Comparison of ENCODE assay signal across 8 cellular contexts in genomic region chr1:61043010-61043820, GRCh38. TPM values are rescaled to one million over a fixed set of nuclear protein-coding genes. Genes with fewer than 3 reads are reported as not detected.
DNase-seq lines count a peak whose midpoint lies in the region; ATAC-seq, FAIRE-seq and TF ChIP-seq lines count a peak whose summit lies in the region.

No MANE protein-coding gene starts in this region.

- peak; percentile 83 to 94 (median 90) for TF ChIP-seq CTCF in H1 (IDR thresholded peaks at IDR 0.05; ENCODE audit: control extremely low read depth in 1 of 3, insufficient read depth in 1 of 3, low read depth in 1 of 3, low read length in 3 of 3)

- peak overlapping the region; percentile 43; the same call in 1 of the 2 replicates for H2BK20ac ChIP-seq in H1 (ENCODE audit: low read length)

- peak; percentile 84 for ATAC-seq in HG02642 (IDR thresholded peaks at IDR 0.05; ENCODE audit: poor library complexity, unreplicated experiment)
- no peak for ATAC-seq in GM21723 (IDR thresholded peaks at IDR 0.05; ENCODE audit: unreplicated experiment)

- H2AK5ac ChIP-seq in H1 (ENCODE audit: low read depth, low read length) = no peak overlapping the region
- H2AK5ac ChIP-seq in mesendoderm (ENCODE audit: low read length) = no peak overlapping the region

- peak overlapping the region; percentile 90 for H3K18ac ChIP-seq in H1 (ENCODE audit: extremely low read depth, low read length)
- H3K18ac ChIP-seq in mesendoderm (ENCODE audit: low read length) = peak overlapping the region; percentile 33

- H2BK120ac ChIP-seq in H1 (replicated peaks; ENCODE audit: low read depth, low read length) = no peak overlapping the region
- H2BK120ac ChIP-seq in mesendoderm (ENCODE audit: low read depth, low read length) = no peak overlapping the region

- H3K9ac ChIP-seq in H1 (replicated peaks in 1 of 4; ENCODE audit: extremely low read depth in 1 of 4, low read depth in 3 of 4, low read length in 3 of 4) (peak overlapping the region; percentile 24 to 52 (median 50); a peak in 5 of 7 replicates), mesendoderm (ENCODE audit: low read length) (peak overlapping the region; percentile 53)

- CTCF ChIA-PET in H1 (lab: Charles Lee; ENCODE audit: partially characterized antibody) = interaction anchor here (0.6 to 5.1 kb wide), 41 partner anchors 8 to 1978 kb away, joined by 3 to 42 read pairs (median 4); no protein-coding TSS in a partner anchor

- TF ChIP-seq RAD21 in H1 (IDR thresholded peaks at IDR 0.05 in 1 of 2, conservative IDR thresholded peaks at IDR 0.05 in 1 of 2; ENCODE audit: low read depth in 2 of 2, low read length in 2 of 2) = peak; percentile 92 to 94

- peaks cover 0 to 24% (median 19%) of the 10 kb centered on the region in 4 experiments; a peak in 6 of 7 replicates for H3K27me3 ChIP-seq in H1 (replicated peaks in 1 of 4; ENCODE audit: control insufficient read depth in 3 of 4, extremely low read depth in 1 of 4, insufficient read depth in 3 of 4, low read length in 3 of 4)
- peaks cover 5% of the 10 kb centered on the region for H3K27me3 ChIP-seq in mesendoderm (ENCODE audit: insufficient read depth, low read length, poor library complexity)

- POLR2A ChIA-PET in H1 (lab: Charles Lee; ENCODE audit: partially characterized antibody) = interaction anchor here (0.7 to 1.9 kb wide), 7 partner anchors 12 to 714 kb away, joined by 3 to 14 read pairs (median 3); partner anchors contain the start of gene NFIA

- H2BK5ac ChIP-seq in H1 (ENCODE audit: low read depth, low read length) = peak overlapping the region; percentile 35; the same call in 1 of the 2 replicates
- no peak overlapping the region for H2BK5ac ChIP-seq in mesendoderm (ENCODE audit: low read length)

- peaks cover 0 to 5% (median 2%) of the 10 kb centered on the region in 4 experiments; a peak in 5 of 7 replicates for H3K4me1 ChIP-seq in H1 (replicated peaks in 1 of 4; ENCODE audit: control insufficient read depth in 3 of 4, insufficient read depth in 4 of 4, low read length in 3 of 4)
- H3K4me1 ChIP-seq in mesendoderm (ENCODE audit: control insufficient read depth, low read depth, low read length) = no peaks in the 10 kb centered on the region

- peaks cover 2% of the 10 kb centered on the region; the same call in 1 of the 2 replicates for H3K23me2 ChIP-seq in H1 (ENCODE audit: low read depth, low read length)

- no peaks in the 10 kb centered on the region for H3K79me2 ChIP-seq in H1 (ENCODE audit: control insufficient read depth in 1 of 2, insufficient read depth in 2 of 2, low read length in 2 of 2)
- H3K79me2 ChIP-seq in mesendoderm (ENCODE audit: control insufficient read depth, insufficient read depth, low read length) = no peaks in the 10 kb centered on the region

- DNase-seq in DMS79 (lab: John Stamatoyannopoulos, UW) = peak; percentile 45
- DNase-seq in NCI-H510A treated with DMSO at 0.1 percent for 48 hours (lab: John Stamatoyannopoulos, UW) = peak; percentile 92
- peak; percentile 46 for DNase-seq in activated CD8-positive, alpha-beta memory T cell treated with anti-CD3 and anti-CD28 coated beads, Interleukin-2, amount 50 U/mL, for 1 hour (ENCODE audit: extremely low read depth)
- peak in 1 of 2 experiments; percentile 99 for DNase-seq in H1 (ENCODE audit: low read depth in 1 of 2, low spot score in 2 of 2)
- DNase-seq in mesendoderm = peak; percentile 88
- peak; percentile 73 for DNase-seq in stimulated activated CD8-positive, alpha-beta memory T cell treated with anti-CD3 and anti-CD28 coated beads, Interleukin-12 subunit alpha, Interleukin-12 subunit beta, amount 100 ng/mL, for 1 hour (ENCODE audit: low read depth)

- H3K36me3 ChIP-seq in H1 (ENCODE audit: control insufficient read depth in 2 of 4, insufficient read depth in 4 of 4, low read length in 3 of 4) (no peaks in the 10 kb centered on the region), mesendoderm (ENCODE audit: control insufficient read depth, insufficient read depth, low read length) (no peaks in the 10 kb centered on the region)

- H4K8ac ChIP-seq in H1 (ENCODE audit: extremely low read depth, insufficient read depth, low read length) = peak overlapping the region; percentile 75
- H4K8ac ChIP-seq in mesendoderm (ENCODE audit: low read depth, low read length) = no peak overlapping the region

- no peaks in the 10 kb centered on the region for H4K20me1 ChIP-seq in H1 (replicated peaks in 1 of 2; ENCODE audit: control insufficient read depth in 1 of 2, insufficient read depth in 2 of 2, low read length in 2 of 2)

- no peak overlapping the region for H2BK15ac ChIP-seq in H1 (ENCODE audit: low read length)
- no peak overlapping the region for H2BK15ac ChIP-seq in mesendoderm (replicated peaks; ENCODE audit: low read depth)

- H3K56ac ChIP-seq in H1 (replicated peaks; ENCODE audit: insufficient read length, low read depth, low read length) = no peak overlapping the region
- peak overlapping the region; percentile 85 for H3K56ac ChIP-seq in mesendoderm (ENCODE audit: low read length)

- peak overlapping the region; percentile 91 for H2AFZ ChIP-seq in H1 (ENCODE audit: low read length)

- peak overlapping the region; percentile 33 to 66 (median 40) for H3K4me3 ChIP-seq in H1 (ENCODE audit: extremely low read depth in 1 of 4, insufficient read depth in 2 of 4, low read depth in 3 of 4, low read length in 4 of 4)
- no peak overlapping the region for H3K4me3 ChIP-seq in mesendoderm (ENCODE audit: low read length)

- FAIRE-seq in H1 (lab: Jason Lieb, UNC) = no peak

- H3K4me2 ChIP-seq in H1 (ENCODE audit: insufficient read depth in 1 of 2, low read depth in 2 of 2, low read length in 2 of 2) (peak overlapping the region; percentile 45 to 77), mesendoderm (ENCODE audit: low read length) (peak overlapping the region; percentile 51)

- H3K23ac ChIP-seq in H1 (ENCODE audit: insufficient read length) = no peak overlapping the region
- no peak overlapping the region for H3K23ac ChIP-seq in mesendoderm (ENCODE audit: low read length)

- no peak overlapping the region for H3K27ac ChIP-seq in H1 (ENCODE audit: low read depth, low read length)
- H3K27ac ChIP-seq in mesendoderm (ENCODE audit: low read depth, low read length) = no peak overlapping the region

- H2BK12ac ChIP-seq in H1 (ENCODE audit: low read depth, low read length) = peak overlapping the region; percentile 76

- H4K5ac ChIP-seq in H1 (ENCODE audit: insufficient read length, low read depth, low read length) (no peak overlapping the region), mesendoderm (ENCODE audit: low read length) (no peak overlapping the region)

- WGBS in H1 (ENCODE audit: extremely low coverage in 1 of 2, insufficient coverage in 1 of 2, insufficient read length in 1 of 2, insufficient replicate concordance in 2 of 2, low coverage in 1 of 2, low lambda C conversion rate in 2 of 2, missing lambda C conversion rate in 1 of 2), 2 experiments = 5% methylated on average over 62 of the region's 85 CpGs; no CpG with 5 or more reads in 1 of the 2 experiments
- WGBS in mesendoderm (ENCODE audit: extremely low coverage, insufficient coverage, low lambda C conversion rate) = no CpG with 5 or more reads among the region's 85 CpGs

- no peaks in the 10 kb centered on the region for H3K9me3 ChIP-seq in H1 (ENCODE audit: insufficient read depth in 2 of 2, low read depth in 1 of 2, low read length in 1 of 2)

- H3K79me1 ChIP-seq in H1 (ENCODE audit: low read depth, low read length) = no peaks in the 10 kb centered on the region
- no peaks in the 10 kb centered on the region for H3K79me1 ChIP-seq in mesendoderm (ENCODE audit: low read length)

- TF ChIP-seq EP300 in H1 (IDR thresholded peaks at IDR 0.05; ENCODE audit: borderline replicate concordance in 1 of 2, low read depth in 2 of 2, low read length in 2 of 2) = no peak

- H3K4ac ChIP-seq in H1 (replicated peaks; ENCODE audit: insufficient read length, low read depth, low read length) = no peak overlapping the region
- peak overlapping the region; percentile 41 for H3K4ac ChIP-seq in mesendoderm (ENCODE audit: low read depth, low read length)

- peak in 1 of 2 experiments; percentile 39; a peak in 1 of 3 replicates for TF ChIP-seq POLR2A in H1 (IDR thresholded peaks at IDR 0.05; ENCODE audit: control extremely low read depth in 1 of 2, low read depth in 2 of 2, low read length in 2 of 2)

- H4K91ac ChIP-seq in H1 (replicated peaks; ENCODE audit: insufficient read length, low read length) = peak overlapping the region; percentile 86

- H3K14ac ChIP-seq in H1 (ENCODE audit: insufficient read length) = no peak overlapping the region

TF ChIP-seq in H1, 55 proteins besides CTCF, POLR2A, EP300 and RAD21 (continues in another document):
- no peak for TF ChIP-seq RNF2 (IDR thresholded peaks at IDR 0.05; ENCODE audit: borderline replicate concordance, low read depth, low read length, missing control alignments, poor library complexity, severe bottlenecking)
- TF ChIP-seq SIX5 (IDR thresholded peaks at IDR 0.05; ENCODE audit: low read depth, low read length) = no peak
- TF ChIP-seq HDAC6 (IDR thresholded peaks at IDR 0.05; ENCODE audit: low read depth, low read length) = no peak
- no peak for TF ChIP-seq KDM1A (IDR thresholded peaks at IDR 0.05; ENCODE audit: borderline replicate concordance, low read length)
- no peak for TF ChIP-seq MAFK (IDR thresholded peaks at IDR 0.05; ENCODE audit: low read depth, low read length)
- peak; percentile 69 for TF ChIP-seq KDM4A (IDR thresholded peaks at IDR 0.05; ENCODE audit: low read depth, low read length, severe bottlenecking)
- TF ChIP-seq BCL11A (IDR thresholded peaks at IDR 0.05; ENCODE audit: low read depth in 2 of 2, low read length in 2 of 2) = no peak
- TF ChIP-seq ASH2L (IDR thresholded peaks at IDR 0.05; ENCODE audit: low read length) = peak; percentile 85

RNA-seq across cellular contexts. Expression of gene NFIA, which starts 39.1 kb away (rescaled TPM):
- 1.8 and 2.3 TPM in 2 replicates for total RNA-seq in H1 (2021; fragmentation: NEBNext Ultra II Directional; extraction: Animal tissue kit (Norgen Biotek cat#: 25700))
- 1.4 and 2.3 TPM in 2 replicates for polyA plus RNA-seq in H1 (2011; rRNA removed)
- polyA plus RNA-seq in H1 (2011; cell fraction: cytosol; rRNA removed) = 1.0 TPM
- 2.8 TPM for polyA plus RNA-seq in H1 (2011; cell fraction: nucleus; rRNA removed)
- 1.1 to 1.5 TPM (median 1.3 TPM) in 4 replicates for polyA plus RNA-seq in H1 (2012, experiment 1 of 2)
- polyA plus RNA-seq in H1 (2012, experiment 2 of 2) = 0.25 TPM
- 1.4 TPM for polyA plus RNA-seq in H1 (2013, experiment 1 of 2)
- 1.3 TPM for polyA plus RNA-seq in H1 (2013, experiment 2 of 2)
- 7.0 and 13.4 TPM in 2 replicates for polyA minus RNA-seq in H1 (2011; rRNA and poly(A)+ RNA removed)
- 4.1 TPM for polyA minus RNA-seq in H1 (2011; cell fraction: cytosol; rRNA and poly(A)+ RNA removed)
- 12.6 TPM for polyA minus RNA-seq in H1 (2011; cell fraction: nucleus; rRNA and poly(A)+ RNA removed)
- 0.46 TPM for polyA plus RNA-seq in mesendoderm (2013, experiment 1 of 2)
- 0.45 TPM for polyA plus RNA-seq in mesendoderm (2013, experiment 2 of 2)
